8 cellular contexts compared by ENCODE assay signal in genomic region chr12:3752096-3752709, GRCh38. TPM values are rescaled to one million over a fixed set of nuclear protein-coding genes. Genes with fewer than 3 reads are reported as not detected.
DNase-seq lines count a peak whose midpoint lies in the region; ATAC-seq lines count a peak whose summit lies in the region.

No MANE protein-coding gene starts in this region.

- H3K4me3 Mint-ChIP-seq in activated naive CD4-positive, alpha-beta T cell treated with anti-CD3 and anti-CD28 coated beads for 36 hours: peak overlapping the region; percentile 95

- CTCF ChIA-PET in activated naive CD4-positive, alpha-beta T cell treated with anti-CD3 and anti-CD28 coated beads for 36 hours (lab: Charles Lee): interaction anchor here (0.7 to 2.5 kb wide), 2 partner anchors 12 to 24 kb away, joined by 3 to 8 read pairs; no protein-coding TSS in a partner anchor

- intact Hi-C loops in activated naive CD4-positive, alpha-beta T cell treated with anti-CD3 and anti-CD28 coated beads for 36 hours (cut with micrococcal nuclease): loop anchor here (2.0 kb wide), 3 partner anchors 21 to 119 kb away; no protein-coding TSS in a partner anchor

- ATAC-seq in HG03045 (IDR thresholded peaks at IDR 0.05; ENCODE audit: unreplicated experiment): peak; percentile 55

- H3K9me3 Mint-ChIP-seq in activated naive CD4-positive, alpha-beta T cell treated with anti-CD3 and anti-CD28 coated beads for 36 hours: no peaks in the 10 kb centered on the region

- H3K4me1 Mint-ChIP-seq in activated naive CD4-positive, alpha-beta T cell treated with anti-CD3 and anti-CD28 coated beads for 36 hours (ENCODE audit: low read depth): peaks cover 57% of the 10 kb centered on the region

- H3K36me3 Mint-ChIP-seq in activated naive CD4-positive, alpha-beta T cell treated with anti-CD3 and anti-CD28 coated beads for 36 hours (ENCODE audit: low read depth): peaks cover 6% of the 10 kb centered on the region

- H3K27me3 Mint-ChIP-seq in activated naive CD4-positive, alpha-beta T cell treated with anti-CD3 and anti-CD28 coated beads for 36 hours (ENCODE audit: low read depth): no peaks in the 10 kb centered on the region

- peak; percentile 78 for DNase-seq in SIG-M5 treated with dmso at 0.1 percent for 504 hours (lab: John Stamatoyannopoulos, UW; ENCODE audit: unreplicated experiment)
- DNase-seq in SIG-M5 (lab: John Stamatoyannopoulos, UW): no peak
- peak; percentile 86 for DNase-seq in RKO (ENCODE audit: low spot score)
- peak; percentile 79 for DNase-seq in activated naive CD4-positive, alpha-beta T cell treated with anti-CD3 and anti-CD28 coated beads for 36 hours
- peak; percentile 58 for DNase-seq in islet precursor cell
- DNase-seq in stimulated activated CD4-positive, alpha-beta T cell treated with anti-CD3 and anti-CD28 coated beads, Interleukin-1b, Interleukin-23, amount 100 ng/mL, for 48 hours: peak; percentile 61
- DNase-seq in NCI-H1092 (lab: John Stamatoyannopoulos, UW): no peak

- H3K27ac Mint-ChIP-seq in activated naive CD4-positive, alpha-beta T cell treated with anti-CD3 and anti-CD28 coated beads for 36 hours: peak overlapping the region; percentile 98

RNA-seq across cellular contexts. Expression of gene CRACR2A, which starts 0.7 kb away (rescaled TPM):
- total RNA-seq in activated naive CD4-positive, alpha-beta T cell treated with anti-CD3 and anti-CD28 coated beads for 36 hours: 10 to 100 TPM; 19.0 to 20.7 TPM

Comparison
In these comparisons a context has a peak if more than half of its experiments do, and no peak if none do; other contexts are left out.
1. DNase-seq: peak in SIG-M5 treated with dmso at 0.1 percent for 504 hours (single experiment), RKO (single experiment), activated naive CD4-positive, alpha-beta T cell treated with anti-CD3 and anti-CD28 coated beads for 36 hours (single experiment), islet precursor cell (single experiment) and stimulated activated CD4-positive, alpha-beta T cell treated with anti-CD3 and anti-CD28 coated beads, Interleukin-1b, Interleukin-23, amount 100 ng/mL, for 48 hours (single experiment); none in SIG-M5 (single experiment) and NCI-H1092 (single experiment).